1 cellular context compared by ENCODE assay signal in genomic region chr3:132341746-132342145, GRCh38.
A peak's percentile ranks its signal among the peaks of the same experiment; 100 is the strongest.
TF ChIP-seq lines count a peak whose summit lies in the region.

No MANE protein-coding gene starts in this region.

TF ChIP-seq in K562, 482 proteins besides CTCF, POLR2A, EP300 and RAD21:
- TF ChIP-seq MBD2 (IDR thresholded peaks at IDR 0.05; ENCODE audit: borderline replicate concordance, low read depth): no peak
- no peak for TF ChIP-seq KLF13 (tag; IDR thresholded peaks at IDR 0.05; ENCODE audit: borderline replicate concordance, low read depth)
- TF ChIP-seq SMARCA4 (IDR thresholded peaks at IDR 0.05): no peak
- no peak for TF ChIP-seq CEBPG (CRISPR knock-in tag; IDR thresholded peaks at IDR 0.05)
- TF ChIP-seq CEBPG (tag; conservative IDR thresholded peaks at IDR 0.05 in 1 of 2, IDR thresholded peaks at IDR 0.05 in 1 of 2): 0 out of 4 replicates have a peak, but pooled peaks of 1 of the 2 experiments have one; percentile 14
- no peak for TF ChIP-seq RREB1 (CRISPR knock-in tag; IDR thresholded peaks at IDR 0.05)
- no peak for TF ChIP-seq ZBTB2 (IDR thresholded peaks at IDR 0.05)
- TF ChIP-seq, protein P1, sequence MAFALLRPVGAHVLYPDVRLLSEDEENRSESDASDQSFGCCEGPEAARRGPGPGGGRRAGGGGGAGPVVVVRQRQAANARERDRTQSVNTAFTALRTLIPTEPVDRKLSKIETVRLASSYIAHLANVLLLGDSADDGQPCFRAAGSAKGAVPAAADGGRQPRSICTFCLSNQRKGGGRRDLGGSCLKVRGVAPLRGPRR (CRISPR knock-in tag; IDR thresholded peaks at IDR 0.05): no peak
- TF ChIP-seq CBX5 (IDR thresholded peaks at IDR 0.05; ENCODE audit: borderline replicate concordance, low read depth): no peak
- no peak for TF ChIP-seq HMGN3 (IDR thresholded peaks at IDR 0.05; ENCODE audit: borderline replicate concordance, extremely low read depth, insufficient read length, low read depth, low read length)
- TF ChIP-seq CEBPB (tag; IDR thresholded peaks at IDR 0.05): 0 out of 2 replicates have a peak, but pooled peaks have one; percentile 20
- TF ChIP-seq, protein P2, sequence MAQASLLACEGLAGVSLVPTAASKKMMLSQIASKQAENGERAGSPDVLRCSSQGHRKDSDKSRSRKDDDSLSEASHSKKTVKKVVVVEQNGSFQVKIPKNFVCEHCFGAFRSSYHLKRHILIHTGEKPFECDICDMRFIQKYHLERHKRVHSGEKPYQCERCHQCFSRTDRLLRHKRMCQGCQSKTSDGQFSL (CRISPR knock-in tag; IDR thresholded peaks at IDR 0.05): no peak
- TF ChIP-seq, protein P2 (tag; IDR thresholded peaks at IDR 0.05): no peak
